In the genomic region with DNA sequence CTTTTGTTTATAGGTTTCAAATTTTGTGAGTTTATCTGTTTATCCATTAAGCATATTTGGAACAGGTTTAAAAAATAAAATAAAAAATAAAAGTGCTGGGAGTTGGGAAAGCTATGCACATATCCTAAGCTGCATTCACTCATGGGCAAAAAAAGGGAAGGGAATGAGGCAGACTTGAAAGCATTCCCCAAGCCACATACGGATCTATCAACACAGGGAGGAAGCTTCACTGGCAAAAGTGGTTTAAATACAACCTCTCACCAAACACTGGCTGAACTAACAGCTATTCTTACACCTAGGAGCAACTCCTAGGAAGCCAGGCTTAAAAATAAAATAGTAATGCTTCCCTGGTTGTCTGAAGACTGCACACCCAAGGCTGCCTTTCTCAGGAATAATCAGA, we compare ENCODE assay signal across 2 cellular contexts.
TF ChIP-seq lines count a peak whose summit lies in the region.

No MANE protein-coding gene starts in this region.

TF ChIP-seq in SK-N-SH, 30 proteins besides CTCF, POLR2A, EP300 and RAD21 (continued from another document):
- TF ChIP-seq TEAD4 (IDR thresholded peaks at IDR 0.05; ENCODE audit: borderline replicate concordance, insufficient read depth) (no peak), RXRA (IDR thresholded peaks at IDR 0.05; ENCODE audit: borderline replicate concordance, low read depth) (no peak), NRF1 (IDR thresholded peaks at IDR 0.05; ENCODE audit: low read depth, low read length) (no peak), NFIC (IDR thresholded peaks at IDR 0.05; ENCODE audit: borderline replicate concordance) (no peak)

TF ChIP-seq in SK-N-SH treated with all-trans-retinoic acid at 6 μM for 48 hours, 23 proteins besides CTCF, POLR2A, EP300 and RAD21 (continued from another document):
- TF ChIP-seq TSHZ2 (CRISPR knock-in tag; IDR thresholded peaks at IDR 0.05) (no peak), ZNF8 (CRISPR knock-in tag; IDR thresholded peaks at IDR 0.05) (no peak), CSDC2 (CRISPR knock-in tag; IDR thresholded peaks at IDR 0.05) (no peak), OSR1 (CRISPR knock-in tag; IDR thresholded peaks at IDR 0.05) (no peak), GLIS3 (CRISPR knock-in tag; IDR thresholded peaks at IDR 0.05) (no peak), ZC3H10 (CRISPR knock-in tag; IDR thresholded peaks at IDR 0.05) (no peak), ARNTL (CRISPR knock-in tag; IDR thresholded peaks at IDR 0.05; ENCODE audit: borderline replicate concordance, low read depth) (no peak), PPARA (CRISPR knock-in tag; IDR thresholded peaks at IDR 0.05; ENCODE audit: borderline replicate concordance) (no peak), ZNF565 (CRISPR knock-in tag; conservative IDR thresholded peaks at IDR 0.05; ENCODE audit: low read depth) (no peak), SNAI2 (CRISPR knock-in tag; IDR thresholded peaks at IDR 0.05) (no peak), TOX (CRISPR knock-in tag; IDR thresholded peaks at IDR 0.05; ENCODE audit: borderline replicate concordance) (no peak), ISL1 (CRISPR knock-in tag; IDR thresholded peaks at IDR 0.05) (no peak), BACH2 (CRISPR knock-in tag; IDR thresholded peaks at IDR 0.05; ENCODE audit: borderline replicate concordance) (no peak)
- TF ChIP-seq, protein P1, sequence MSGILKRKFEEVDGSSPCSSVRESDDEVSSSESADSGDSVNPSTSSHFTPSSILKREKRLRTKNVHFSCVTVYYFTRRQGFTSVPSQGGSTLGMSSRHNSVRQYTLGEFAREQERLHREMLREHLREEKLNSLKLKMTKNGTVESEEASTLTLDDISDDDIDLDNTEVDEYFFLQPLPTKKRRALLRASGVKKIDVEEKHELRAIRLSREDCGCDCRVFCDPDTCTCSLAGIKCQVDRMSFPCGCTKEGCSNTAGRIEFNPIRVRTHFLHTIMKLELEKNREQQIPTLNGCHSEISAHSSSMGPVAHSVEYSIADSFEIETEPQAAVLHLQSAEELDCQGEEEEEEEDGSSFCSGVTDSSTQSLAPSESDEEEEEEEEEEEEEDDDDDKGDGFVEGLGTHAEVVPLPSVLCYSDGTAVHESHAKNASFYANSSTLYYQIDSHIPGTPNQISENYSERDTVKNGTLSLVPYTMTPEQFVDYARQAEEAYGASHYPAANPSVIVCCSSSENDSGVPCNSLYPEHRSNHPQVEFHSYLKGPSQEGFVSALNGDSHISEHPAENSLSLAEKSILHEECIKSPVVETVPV (CRISPR knock-in tag; IDR thresholded peaks at IDR 0.05): no peak
